In the genomic region with DNA sequence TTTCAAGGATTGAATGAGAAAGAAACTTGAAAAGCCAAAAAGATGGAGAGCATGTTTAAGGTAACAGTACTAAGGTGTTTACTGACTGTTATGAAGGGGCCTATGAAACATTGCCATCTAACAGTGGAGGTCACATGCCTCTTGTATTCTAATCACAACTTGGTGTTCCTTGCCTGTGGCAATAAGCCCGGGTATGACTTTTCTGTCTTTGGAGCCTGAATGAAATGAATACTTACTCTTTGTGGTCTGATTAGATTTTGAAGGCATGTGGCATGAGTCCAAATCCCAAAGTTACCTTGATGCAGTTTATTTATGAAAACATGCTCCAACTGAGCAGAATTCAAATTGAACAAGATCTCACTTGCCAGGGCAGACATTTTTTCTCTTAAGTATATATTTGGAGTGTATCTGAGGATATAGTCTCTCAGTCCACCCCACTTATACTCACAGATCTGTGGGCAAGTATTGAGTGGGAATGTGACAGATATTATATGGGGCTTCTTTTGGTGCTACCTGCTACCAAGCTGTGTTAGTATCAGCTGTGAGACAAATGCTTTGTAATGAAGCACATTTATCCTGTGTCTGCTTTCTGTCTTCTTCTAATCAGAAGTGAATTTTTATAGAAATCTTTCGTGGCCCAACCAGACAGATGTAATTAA, we compare ENCODE assay signal across 30 cellular contexts.
A peak's percentile ranks its signal among the peaks of the same experiment; 100 is the strongest.
DNase-seq lines count a peak whose midpoint lies in the region; ATAC-seq, FAIRE-seq and TF ChIP-seq lines count a peak whose summit lies in the region.
"Had no signal": no experiment of that assay in that cellular context is flagged by ENCODE, and none has a peak within 500 bp of the region (broad histone marks: within the 10 kb centered on the region; RNA-seq: fewer than 3 reads in every experiment).

No MANE protein-coding gene starts in this region.

- peak; percentile 1 for DNase-seq in DMS79 (lab: John Stamatoyannopoulos, UW)
- peak; percentile 66 for DNase-seq in M059J (ENCODE audit: low read depth)
- DNase-seq in epithelial cell of esophagus (ENCODE audit: low read depth): peak; percentile 79
- peak; percentile 38 for DNase-seq in keratinocyte (ENCODE audit: low read depth, low spot score)
- no peak for DNase-seq in NCI-H187 treated with DMSO at 0.1 percent for 48 hours (lab: John Stamatoyannopoulos, UW)
- DNase-seq in DMS114 treated with DMSO at 0.1 percent for 48 hours (lab: John Stamatoyannopoulos, UW; ENCODE audit: unreplicated experiment): no peak
- DNase-seq: activated CD4-positive, alpha-beta T cell treated with anti-CD3 and anti-CD28 coated beads for 48 hours; activated CD8-positive, alpha-beta memory T cell treated with anti-CD3 and anti-CD28 coated beads for 24 hours; activated T-cell treated with anti-CD3 and anti-CD28 coated beads for 4 hours; BE2C; dermis blood vessel endothelial cell; DMS53; GDM1; KG1; naive B cell; NCI-H1417 treated with DMSO at 0.1 percent for 48 hours; NCI-H2081 treated with DMSO at 0.1 percent for 48 hours; NCI-H446; NCI-H748 treated with DMSO at 0.1 percent for 48 hours; SHP77 treated with DMSO at 0.1 percent for 48 hours; stimulated activated CD4-positive, alpha-beta T cell treated with anti-CD3 and anti-CD28 coated beads, Interleukin-15, amount 100 ng/mL, for 24 hours; T-helper 9 cell; WERI-Rb-1 had no signal

- peak overlapping the region; percentile 49 for H3K4me2 ChIP-seq in keratinocyte (ENCODE audit: control insufficient read depth, extremely low read depth, insufficient read depth, low read depth, low read length)

- no peaks in the 10 kb centered on the region for H3K36me3 ChIP-seq in keratinocyte (ENCODE audit: control insufficient read depth in 2 of 2, extremely low read depth in 1 of 2, insufficient read depth in 2 of 2, low read length in 2 of 2)
- H3K36me3 ChIP-seq: BE2C, WERI-Rb-1 had no signal

- no peaks in the 10 kb centered on the region for H3K79me2 ChIP-seq in keratinocyte (ENCODE audit: control insufficient read depth, insufficient read depth, low read length)

- H3K27me3 ChIP-seq in keratinocyte (ENCODE audit: control insufficient read depth, extremely low read depth, insufficient read depth, low read length): no peaks in the 10 kb centered on the region
- H3K27me3 ChIP-seq: BE2C, tibial nerve had no signal

- H3K9ac ChIP-seq in keratinocyte (ENCODE audit: control insufficient read depth, extremely low read depth, insufficient read depth, low read length): no peak overlapping the region

- no peak overlapping the region for H3K27ac ChIP-seq in keratinocyte (ENCODE audit: control insufficient read depth, insufficient read depth, low read length)
- H3K27ac ChIP-seq: tibial nerve, WERI-Rb-1 had no signal

- no peak overlapping the region for H3K4me3 ChIP-seq in epithelial cell of esophagus (ENCODE audit: low read length)
- H3K4me3 ChIP-seq in keratinocyte (ENCODE audit: control insufficient read depth in 2 of 3, extremely low read depth in 1 of 3, insufficient read depth in 2 of 3, low read depth in 1 of 3, low read length in 3 of 3): no peak overlapping the region
- H3K4me3 ChIP-seq: tibial nerve had no signal

- no peak for ATAC-seq in GM21515 (IDR thresholded peaks at IDR 0.05; ENCODE audit: unreplicated experiment)
- ATAC-seq: activated naive CD4-positive, alpha-beta T cell treated with anti-CD3 and anti-CD28 coated beads, Interleukin-2, amount 50 U/mL, for 72 hours; HCT116; Panc1; stimulated activated effector memory CD8-positive, alpha-beta T cell treated with anti-CD3 and anti-CD28 coated beads, Interleukin-12 subunit alpha, Interleukin-12 subunit beta, amount 100 ng/mL, for 72 hours had no signal

- peaks cover 8% of the 10 kb centered on the region for H3K4me1 ChIP-seq in keratinocyte (ENCODE audit: control insufficient read depth, extremely low read depth, insufficient read depth, low read length)
- H3K4me1 ChIP-seq: BE2C, tibial nerve had no signal

- no peaks in the 10 kb centered on the region for H3K9me3 ChIP-seq in keratinocyte (ENCODE audit: control insufficient read depth, low read depth, low read length)
- H3K9me3 ChIP-seq: BE2C had no signal

- FAIRE-seq in keratinocyte (lab: Jason Lieb, UNC): peak; percentile 60
- FAIRE-seq: islet of Langerhans had no signal

- TF ChIP-seq CTCF in epithelial cell of esophagus (IDR thresholded peaks at IDR 0.05; ENCODE audit: insufficient read depth, low read depth, low read length, missing control alignments) (no peak), keratinocyte (optimal IDR thresholded peaks at IDR 0.05 in 1 of 3, IDR thresholded peaks at IDR 0.05 in 1 of 3, conservative IDR thresholded peaks at IDR 0.05 in 1 of 3; ENCODE audit: extremely low read depth in 1 of 3, insufficient read depth in 2 of 3, low read length in 3 of 3) (no peak)

- no peaks in the 10 kb centered on the region for H3K9me1 ChIP-seq in keratinocyte (ENCODE audit: control insufficient read depth, extremely low read depth, insufficient read depth, low read length)

- H2AFZ ChIP-seq in keratinocyte (ENCODE audit: control insufficient read depth, low read length): no peak overlapping the region

- dilution Hi-C loops in keratinocyte (cut with MboI; ENCODE audit: extremely low pct_ligation_motif_present, low sequenced_read_pairs): no loop called here

- no peaks in the 10 kb centered on the region for H4K20me1 ChIP-seq in keratinocyte (ENCODE audit: control insufficient read depth, extremely low read depth, insufficient read depth, low read length)

Comparison
In these comparisons a context has a peak if more than half of its experiments do, and no peak if none do; other contexts are left out.
1. DNase-seq: peak in DMS79 (single experiment), M059J (single experiment), epithelial cell of esophagus (single experiment) and keratinocyte (single experiment); none in NCI-H187 treated with DMSO at 0.1 percent for 48 hours (single experiment) and DMS114 treated with DMSO at 0.1 percent for 48 hours (single experiment).